Comparison of ENCODE assay signal across 12 cellular contexts in the genomic region with DNA sequence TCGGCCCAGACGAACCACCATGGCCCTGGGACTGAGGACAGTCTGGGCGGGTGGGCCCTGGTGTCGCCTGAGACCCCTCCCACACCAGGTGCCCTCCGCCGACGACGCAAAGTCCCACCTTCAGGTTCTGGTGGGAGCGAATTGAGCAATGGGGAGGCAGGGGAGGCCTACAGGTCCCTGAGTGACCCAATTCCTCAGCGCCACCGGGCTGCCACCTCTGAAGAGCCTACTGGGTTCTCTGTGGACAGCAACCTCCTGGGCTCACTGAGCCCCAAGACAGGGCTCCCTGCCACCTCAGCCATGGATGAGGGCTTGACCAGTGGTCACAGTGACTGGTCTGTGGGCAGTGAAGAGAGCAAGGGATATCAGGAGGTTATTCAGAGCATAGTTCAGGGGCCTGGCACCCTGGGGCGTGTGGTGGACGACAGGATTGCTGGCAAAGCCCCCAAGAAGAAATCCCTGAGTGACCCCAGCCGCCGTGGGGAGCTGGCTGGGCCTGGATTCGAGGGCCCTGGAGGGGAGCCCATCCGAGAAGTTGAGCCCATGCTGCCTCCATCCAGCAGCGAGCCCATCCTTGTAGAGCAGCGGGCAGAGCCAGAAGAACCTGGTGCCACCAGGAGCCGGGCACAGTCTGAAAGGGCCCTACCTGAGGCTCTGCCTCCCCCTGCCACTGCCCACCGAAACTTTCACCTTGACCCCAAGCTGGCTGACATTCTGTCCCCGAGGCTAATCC. TPM values are rescaled to one million over a fixed set of nuclear protein-coding genes. Genes with fewer than 3 reads are reported as not detected.
DNase-seq lines count a peak whose midpoint lies in the region; ATAC-seq and TF ChIP-seq lines count a peak whose summit lies in the region.
"Had no signal": no experiment of that assay in that cellular context is flagged by ENCODE, and none has a peak within 500 bp of the region (broad histone marks: within the 10 kb centered on the region; RNA-seq: fewer than 3 reads in every experiment).

No MANE protein-coding gene starts in this region.

- peaks cover 0 to 63% (median 9%) of the 10 kb centered on the region in 4 donors for H3K4me1 ChIP-seq in Peyer's patch
- H3K4me1 ChIP-seq in duodenal mucosa (ENCODE audit: control insufficient read depth in 1 of 2, insufficient read depth in 2 of 2, low read length in 2 of 2): peaks cover 17 to 23% of the 10 kb centered on the region in 2 donors
- peaks cover 14 to 52% of the 10 kb centered on the region in 2 donors for H3K4me1 ChIP-seq in muscle layer of duodenum (ENCODE audit: control insufficient read depth in 1 of 2, insufficient read depth in 2 of 2, low read length in 2 of 2)

- peak overlapping the region in 3 of 4 donors; percentile 9 to 68 (median 61) for H3K4me3 ChIP-seq in Peyer's patch
- peak overlapping the region; percentile 10 to 29 for H3K4me3 ChIP-seq in duodenal mucosa (ENCODE audit: low read depth in 1 of 2, low read length in 2 of 2)
- peak overlapping the region; percentile 28 to 84 for H3K4me3 ChIP-seq in muscle layer of duodenum (ENCODE audit: low read depth in 1 of 2, low read length in 2 of 2)

- H3K36me3 ChIP-seq in Peyer's patch (no peaks in the 10 kb centered on the region), duodenal mucosa (ENCODE audit: control insufficient read depth in 1 of 2, insufficient read depth in 2 of 2, low read length in 2 of 2) (no peaks in the 10 kb centered on the region), muscle layer of duodenum (ENCODE audit: control insufficient read depth in 1 of 2, insufficient read depth in 2 of 2, low read length in 2 of 2) (peaks cover 0 to 4% of the 10 kb centered on the region in 2 donors)

- no peak for TF ChIP-seq CTCF in Peyer's patch (IDR thresholded peaks at IDR 0.05)

- peak overlapping the region in 1 of 2 donors; percentile 6 for H3K9ac ChIP-seq in duodenal mucosa (ENCODE audit: low read depth in 1 of 2, low read length in 2 of 2)

- ATAC-seq in HG03521 (IDR thresholded peaks at IDR 0.05; ENCODE audit: unreplicated experiment) (no peak), HG03135 (IDR thresholded peaks at IDR 0.05; ENCODE audit: unreplicated experiment) (no peak), HG03469 (IDR thresholded peaks at IDR 0.05; ENCODE audit: unreplicated experiment) (no peak)

- H3K9me3 ChIP-seq in Peyer's patch (no peaks in the 10 kb centered on the region), duodenal mucosa (ENCODE audit: control insufficient read depth in 1 of 2, low read length in 2 of 2) (no peaks in the 10 kb centered on the region), muscle layer of duodenum (ENCODE audit: control insufficient read depth in 1 of 2, low read length in 2 of 2) (no peaks in the 10 kb centered on the region)

- no peak for TF ChIP-seq POLR2A in Peyer's patch (IDR thresholded peaks at IDR 0.05)

- H3K27me3 ChIP-seq in Peyer's patch (peaks cover 0 to 7% of the 10 kb centered on the region in 2 donors), duodenal mucosa (ENCODE audit: control insufficient read depth in 1 of 2, insufficient read depth in 2 of 2, low read length in 2 of 2) (peaks cover 3 to 4% of the 10 kb centered on the region in 2 donors), muscle layer of duodenum (ENCODE audit: low read depth, low read length) (no peaks in the 10 kb centered on the region)

- DNase-seq in Peyer's patch (no peak), NK-92 (lab: John Stamatoyannopoulos, UW; ENCODE audit: unreplicated experiment) (no peak)
- DNase-seq: activated T-cell treated with anti-CD3 and anti-CD28 coated beads for 4 hours, MV-4-11, NCI-H510A had no signal

- H3K27ac ChIP-seq in Peyer's patch: peak overlapping the region in 3 of 4 donors; percentile 38 to 94 (median 88)
- peak overlapping the region; percentile 5 for H3K27ac ChIP-seq in duodenal mucosa (ENCODE audit: low read depth, low read length)
- peak overlapping the region; percentile 39 for H3K27ac ChIP-seq in muscle layer of duodenum (ENCODE audit: low read length)
- peak overlapping the region; percentile 27 for H3K27ac ChIP-seq in temporal lobe (ENCODE audit: low read depth, low read length)
- H3K27ac ChIP-seq: VCaP had no signal

RNA-seq across cellular contexts. Expression of a gene that starts 2.8 kb away (rescaled TPM):
- total RNA-seq in Peyer's patch (10 to 100 TPM in 3 of 4 donors, 1 to 10 TPM in 1; 3.2 to 33.8 (median 17.4) TPM), temporal lobe (17.9 TPM)

RNA-seq across cellular contexts. Expression of a gene that starts 38.7 kb away (rescaled TPM):
- total RNA-seq in Peyer's patch (1 to 10 TPM in 3 of 4 donors, not detected in 1; 1.5 to 6.6 (median 2.3) TPM), temporal lobe (under 0.01 TPM)

Comparison
In these comparisons a context has a peak if more than half of its experiments do, and no peak if none do; other contexts are left out.
1. H3K27ac ChIP-seq: peak in every context shown above with its lines; median percentile 88 in Peyer's patch; 39 in muscle layer of duodenum; 27 in temporal lobe; 5 in duodenal mucosa.